ENCODE assay signal across 1 cellular context in the genomic region with DNA sequence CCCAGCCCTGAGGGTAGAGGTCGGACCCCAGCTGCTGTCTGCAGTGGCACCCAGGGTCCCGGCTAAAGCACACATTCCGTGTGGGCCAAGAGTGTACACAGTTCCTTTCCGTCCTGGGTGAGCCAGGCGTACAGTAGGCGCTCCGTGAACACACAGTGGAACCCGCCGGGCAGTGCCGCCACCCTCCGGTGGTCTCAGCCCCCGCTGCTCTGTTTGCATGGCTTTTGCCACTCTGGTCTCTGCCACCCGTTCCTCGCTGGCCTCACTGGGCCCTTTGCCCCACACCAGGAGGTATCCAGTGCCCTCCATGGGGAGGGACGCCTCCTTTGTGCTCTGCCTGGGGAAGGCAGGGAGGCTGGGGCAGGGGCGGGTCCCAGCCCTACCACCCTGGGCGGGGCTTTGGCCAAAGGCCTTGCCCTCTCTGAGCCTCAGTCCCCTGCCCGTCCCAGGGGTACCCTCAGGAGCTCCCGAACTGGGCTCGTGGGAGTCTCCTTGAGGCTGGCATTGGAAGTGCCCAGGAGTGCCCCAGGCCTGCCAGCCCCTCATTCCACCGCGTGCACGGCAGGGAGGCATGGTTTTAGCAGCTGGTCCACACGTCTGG.
TF ChIP-seq lines count a peak whose summit lies in the region.

No MANE protein-coding gene starts in this region.

TF ChIP-seq in H1, 55 proteins besides CTCF, POLR2A, EP300 and RAD21:
- no peak for TF ChIP-seq KDM1A (IDR thresholded peaks at IDR 0.05; ENCODE audit: borderline replicate concordance, low read length)
- TF ChIP-seq BRCA1 (IDR thresholded peaks at IDR 0.05; ENCODE audit: low read depth, low read length), result no peak
- no peak for TF ChIP-seq EZH2 (IDR thresholded peaks at IDR 0.05; ENCODE audit: low read depth, low read length, severe bottlenecking)
- peak; percentile 50; the same call in 1 of the 2 replicates for TF ChIP-seq TAF1 (IDR thresholded peaks at IDR 0.05; ENCODE audit: low read depth, low read length)
- 0 out of 2 replicates have a peak, but pooled peaks have one; percentile 36 for TF ChIP-seq POLR2AphosphoS5 (IDR thresholded peaks at IDR 0.05; ENCODE audit: low read depth, low read length)
- TF ChIP-seq RBBP5 (IDR thresholded peaks at IDR 0.05; ENCODE audit: borderline replicate concordance, low read depth, low read length), result no peak
- TF ChIP-seq BACH1 (IDR thresholded peaks at IDR 0.05; ENCODE audit: low read length), result no peak
- no peak for TF ChIP-seq TBP (IDR thresholded peaks at IDR 0.05; ENCODE audit: low read depth, low read length)
- TF ChIP-seq MAX (IDR thresholded peaks at IDR 0.05), result no peak
- no peak for TF ChIP-seq HDAC2 (IDR thresholded peaks at IDR 0.05; ENCODE audit: borderline replicate concordance in 1 of 2, low read depth in 2 of 2, low read length in 2 of 2)
